ENCODE assay signal across 8 cellular contexts in the genomic region with DNA sequence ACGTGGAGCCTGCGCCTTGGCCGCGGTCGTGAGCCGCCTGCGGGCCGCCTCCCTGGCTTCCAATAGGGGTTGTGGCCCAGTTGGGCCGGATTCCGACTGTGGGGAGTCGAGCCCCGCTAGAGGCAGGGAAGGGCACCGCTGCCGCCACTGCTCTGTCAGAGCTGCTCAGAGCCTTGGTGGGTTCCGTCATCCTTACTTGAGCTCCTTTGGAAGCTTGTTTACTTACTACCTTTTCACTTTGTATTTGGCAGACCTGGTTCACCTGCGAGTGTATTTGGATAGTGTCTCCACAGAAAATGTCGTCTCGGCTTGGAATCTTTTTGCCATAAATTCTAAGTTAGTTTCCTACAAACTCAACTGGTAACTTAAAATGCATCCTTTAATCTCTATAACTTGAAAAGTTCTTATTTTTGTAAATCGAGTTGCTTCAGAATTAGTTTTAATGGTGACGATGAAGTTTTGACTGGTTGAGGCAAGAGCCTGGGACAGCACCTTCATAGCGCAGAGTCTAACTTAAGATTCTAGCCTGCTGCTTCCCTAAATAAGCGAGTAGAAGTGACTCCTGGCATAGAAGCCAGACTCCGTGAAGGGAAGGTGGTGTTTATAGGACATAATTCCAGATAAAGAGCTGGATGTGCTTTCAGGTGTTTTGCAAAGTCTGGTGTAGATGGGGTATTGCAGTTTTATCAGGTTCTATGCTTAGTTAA. TPM values are rescaled to one million over a fixed set of nuclear protein-coding genes. Genes with fewer than 3 reads are reported as not detected.
DNase-seq lines count a peak whose midpoint lies in the region; ATAC-seq, FAIRE-seq and TF ChIP-seq lines count a peak whose summit lies in the region.

No MANE protein-coding gene starts in this region.

- H3K4me2 ChIP-seq in SK-N-SH (peak overlapping the region; percentile 87), trophoblast cell (ENCODE audit: low read length) (peak overlapping the region; percentile 70)

- intact Hi-C loops in esophagus squamous epithelium (cut with DNase I) = no loop called here

- peak overlapping the region; percentile 65 for H2BK120ac ChIP-seq in trophoblast cell (ENCODE audit: insufficient read depth, low read length, poor library complexity)

- peaks cover 4% of the 10 kb centered on the region for H3K36me3 Mint-ChIP-seq in activated T-cell treated with anti-CD3 and anti-CD28 coated beads, Interleukin-2, amount 50 U/mL, for 4 hours (ENCODE audit: insufficient read depth)

- POLR2A ChIA-PET in SK-N-SH (lab: Yijun Ruan, JAX) = interaction anchor here (1.4 kb wide), 2 partner anchors 59 to 131 kb away, joined by 3 to 4 read pairs; a partner anchor contains a TSS

- peak overlapping the region; percentile 60 for H2BK5ac ChIP-seq in trophoblast cell (ENCODE audit: low read depth, low read length, poor library complexity)

- peak overlapping the region; percentile 74 to 75 for H3K4me3 ChIP-seq in SK-N-SH (ENCODE audit: low read depth in 2 of 2, low read length in 1 of 2)
- H3K4me3 ChIP-seq in esophagus squamous epithelium = peak overlapping the region; percentile 73 to 96 (median 88)
- H3K4me3 ChIP-seq in trophoblast cell (ENCODE audit: low read depth, low read length) = peak overlapping the region; percentile 89

- H3K27me3 Mint-ChIP-seq in activated T-cell treated with anti-CD3 and anti-CD28 coated beads, Interleukin-2, amount 50 U/mL, for 4 hours (ENCODE audit: low read depth) = no peaks in the 10 kb centered on the region

- H3K14ac ChIP-seq in trophoblast cell (ENCODE audit: low read length) = peak overlapping the region; percentile 75

- peaks cover 23% of the 10 kb centered on the region for H3K4me1 Mint-ChIP-seq in activated T-cell treated with anti-CD3 and anti-CD28 coated beads, Interleukin-2, amount 50 U/mL, for 4 hours (ENCODE audit: low read depth)

- peak overlapping the region; percentile 34 for H3K4ac ChIP-seq in trophoblast cell (ENCODE audit: low read depth, low read length)

- H3K9me3 Mint-ChIP-seq in activated T-cell treated with anti-CD3 and anti-CD28 coated beads, Interleukin-2, amount 50 U/mL, for 4 hours = no peaks in the 10 kb centered on the region

- H4K20me1 ChIP-seq in SK-N-SH (ENCODE audit: insufficient read depth) = peaks cover 6% of the 10 kb centered on the region; the same call in 1 of the 2 replicates

- peak overlapping the region; percentile 54 for H2AFZ ChIP-seq in SK-N-SH (ENCODE audit: low read depth)
- H2AFZ ChIP-seq in trophoblast cell (ENCODE audit: insufficient read depth, low read length, poor library complexity) = peak overlapping the region; percentile 19

- no peak for TF ChIP-seq EP300 in SK-N-SH (IDR thresholded peaks at IDR 0.05; ENCODE audit: borderline replicate concordance in 1 of 2, low read depth in 1 of 2, low read length in 1 of 2)

- TF ChIP-seq CTCF in SK-N-SH (IDR thresholded peaks at IDR 0.05) (no peak), esophagus squamous epithelium (IDR thresholded peaks at IDR 0.05) (peak in 2 of 6 experiments; percentile 10 to 11)

- no peak overlapping the region for H3K23ac ChIP-seq in trophoblast cell (ENCODE audit: low read length)

- H3K36me3 ChIP-seq in SK-N-SH (replicated peaks in 1 of 2; ENCODE audit: control insufficient read depth in 1 of 2, insufficient read depth in 2 of 2, low read length in 1 of 2) = no peaks in the 10 kb centered on the region
- H3K36me3 ChIP-seq in esophagus squamous epithelium = no peaks in the 10 kb centered on the region
- H3K36me3 ChIP-seq in trophoblast cell (ENCODE audit: control insufficient read depth in 1 of 2, insufficient read depth in 2 of 2, low read length in 2 of 2) = no peaks in the 10 kb centered on the region

- CTCF ChIA-PET in SK-N-SH (lab: Yijun Ruan, JAX) = interaction anchor here (0.7 to 3.4 kb wide), 3 partner anchors 10 to 76 kb away, joined by 3 to 16 read pairs (median 4); no protein-coding TSS in a partner anchor

- peak overlapping the region; percentile 76 for H2AK5ac ChIP-seq in trophoblast cell (ENCODE audit: low read length)

- no peaks in the 10 kb centered on the region for H3K9me2 ChIP-seq in SK-N-SH

- WGBS in SK-N-SH (ENCODE audit: low lambda C conversion rate) = 18% methylated on average over 9 of the region's 23 CpGs
- WGBS in esophagus squamous epithelium, 2 donors = 5% methylated on average over 10 to 12 of the region's 23 CpGs
- WGBS in trophoblast cell (ENCODE audit: extremely low coverage, insufficient coverage, insufficient read length) = no CpG with 5 or more reads among the region's 23 CpGs

- peak; percentile 39 to 41 for ATAC-seq in activated T-cell treated with anti-CD3 and anti-CD28 coated beads, Interleukin-2, amount 50 U/mL, for 4 hours
- ATAC-seq in HG02973 (IDR thresholded peaks at IDR 0.05; ENCODE audit: unreplicated experiment) = peak; percentile 18

- TF ChIP-seq POLR2A in esophagus squamous epithelium (IDR thresholded peaks at IDR 0.05) (no peak), GM12891 (IDR thresholded peaks at IDR 0.05; ENCODE audit: low read depth, low read length) (no peak)

- H3K79me1 ChIP-seq in trophoblast cell (ENCODE audit: low read length) = peaks cover 43% of the 10 kb centered on the region

- H3K79me2 ChIP-seq in SK-N-SH (ENCODE audit: insufficient read depth) (peaks cover 51% of the 10 kb centered on the region), trophoblast cell (ENCODE audit: control insufficient read depth, insufficient read depth, low read length, poor library complexity) (peaks cover 36% of the 10 kb centered on the region)

- H3K18ac ChIP-seq in trophoblast cell (ENCODE audit: low read length) = peak overlapping the region; percentile 76

- H3K9ac ChIP-seq in SK-N-SH (peak overlapping the region; percentile 82), trophoblast cell (ENCODE audit: low read length) (peak overlapping the region; percentile 95)

- no peak for DNase-seq in activated T-cell treated with anti-CD3 and anti-CD28 coated beads, Interleukin-2, amount 50 U/mL, for 4 hours
- DNase-seq in activated T-cell treated with anti-CD3 and anti-CD28 coated beads, Interleukin-2, amount 50 U/mL, for 48 hours = no peak
- DNase-seq in SK-N-SH (no peak), esophagus squamous epithelium (lab: John Stamatoyannopoulos, UW) (no peak), trophoblast cell (no peak), GM12891 (ENCODE audit: insufficient read length, low spot score) (no peak), NCI-H1048 (lab: John Stamatoyannopoulos, UW) (no peak)

- no peak overlapping the region for H2BK12ac ChIP-seq in trophoblast cell (ENCODE audit: low read length)

- peaks cover 29% of the 10 kb centered on the region for H3F3A ChIP-seq in SK-N-SH (replicated peaks; ENCODE audit: insufficient read depth)

- H3K9me3 ChIP-seq in SK-N-SH (no peaks in the 10 kb centered on the region), esophagus squamous epithelium (no peaks in the 10 kb centered on the region), trophoblast cell (ENCODE audit: insufficient read depth, low read depth, low read length) (no peaks in the 10 kb centered on the region)

- H4K91ac ChIP-seq in trophoblast cell (ENCODE audit: low read depth, low read length) = peak overlapping the region; percentile 69

- H4K12ac ChIP-seq in trophoblast cell (ENCODE audit: low read depth, low read length) = peak overlapping the region; percentile 17

- peaks cover 5 to 16% of the 10 kb centered on the region in 2 experiments; a peak in 2 of 4 replicates for H3K4me1 ChIP-seq in SK-N-SH (ENCODE audit: control insufficient read depth in 1 of 2, insufficient read depth in 2 of 2, low read depth in 1 of 2, low read length in 1 of 2)
- H3K4me1 ChIP-seq in esophagus squamous epithelium = peaks cover 23 to 43% (median 30%) of the 10 kb centered on the region in 3 donors
- H3K4me1 ChIP-seq in trophoblast cell (ENCODE audit: control insufficient read depth in 1 of 2, insufficient read depth in 2 of 2, low read length in 2 of 2) = peaks cover 20 to 29% of the 10 kb centered on the region in 2 experiments

- peak overlapping the region; percentile 89 for H3K4me3 Mint-ChIP-seq in activated T-cell treated with anti-CD3 and anti-CD28 coated beads, Interleukin-2, amount 50 U/mL, for 4 hours

- no peak for TF ChIP-seq RAD21 in SK-N-SH (IDR thresholded peaks at IDR 0.05; ENCODE audit: low read length)

- H3K27ac ChIP-seq in SK-N-SH (ENCODE audit: low read depth in 2 of 2, low read length in 1 of 2) = peak overlapping the region; percentile 84 to 97
- peak overlapping the region; percentile 90 to 100 (median 98) for H3K27ac ChIP-seq in esophagus squamous epithelium
- H3K27ac ChIP-seq in trophoblast cell (ENCODE audit: low read depth, low read length) = peak overlapping the region; percentile 96

- H3K27me3 ChIP-seq in SK-N-SH (ENCODE audit: insufficient read depth) = no peaks in the 10 kb centered on the region
- no peaks in the 10 kb centered on the region for H3K27me3 ChIP-seq in esophagus squamous epithelium
- H3K27me3 ChIP-seq in trophoblast cell (ENCODE audit: insufficient read depth, low read length) = no peaks in the 10 kb centered on the region

- FAIRE-seq in GM12891 (lab: Jason Lieb, UNC) = no peak

- no peak overlapping the region for H4K8ac ChIP-seq in trophoblast cell (ENCODE audit: low read depth, low read length)

RNA-seq across cellular contexts. Expression of a gene that starts 0.8 kb away (rescaled TPM):
- total RNA-seq in activated T-cell treated with anti-CD3 and anti-CD28 coated beads, Interleukin-2, amount 50 U/mL, for 4 hours = 10 to 100 TPM; 19.9 to 25.6 (median 25.4) TPM
- 50.2 and 54.4 TPM in 2 replicates for polyA plus RNA-seq in SK-N-SH (2012; rRNA removed)
- 32.6 and 48.4 TPM in 2 replicates for polyA plus RNA-seq in SK-N-SH (2012; cell fraction: cytosol; rRNA removed)
- polyA plus RNA-seq in SK-N-SH (2012; cell fraction: nucleus; rRNA removed) = 33.9 and 54.3 TPM in 2 replicates
- 10 to 100 TPM; 36.2 to 74.2 (median 51.3) TPM for total RNA-seq in esophagus squamous epithelium
- 255 and 272 TPM in 2 replicates for polyA plus RNA-seq in trophoblast cell (2013)
- 4.3 TPM for polyA plus RNA-seq in GM12891 (2012; ENCODE audit: low read depth, missing spikeins)

RNA-seq across cellular contexts. Expression of a gene that starts 41.7 kb away (rescaled TPM):
- 1 to 10 TPM; 5.5 to 5.8 (median 5.8) TPM for total RNA-seq in activated T-cell treated with anti-CD3 and anti-CD28 coated beads, Interleukin-2, amount 50 U/mL, for 4 hours
- polyA plus RNA-seq in SK-N-SH (2012; rRNA removed) = 38.7 and 56.8 TPM in 2 replicates
- 7.4 and 9.3 TPM in 2 replicates for polyA plus RNA-seq in SK-N-SH (2012; cell fraction: cytosol; rRNA removed)
- 501 and 625 TPM in 2 replicates for polyA plus RNA-seq in SK-N-SH (2012; cell fraction: nucleus; rRNA removed)
- 1 to 10 TPM; 1.8 to 7.6 (median 3.3) TPM for total RNA-seq in esophagus squamous epithelium
- 11.3 and 12.5 TPM in 2 replicates for polyA plus RNA-seq in trophoblast cell (2013)
- 15.1 TPM for polyA plus RNA-seq in GM12891 (2012; ENCODE audit: low read depth, missing spikeins)

RNA-seq across cellular contexts. Expression of a gene that starts 48.6 kb away (rescaled TPM):
- 1 to 10 TPM in 1 of 3 donors, under 1 TPM in 2; 0.50 to 1.1 (median 0.81) TPM for total RNA-seq in activated T-cell treated with anti-CD3 and anti-CD28 coated beads, Interleukin-2, amount 50 U/mL, for 4 hours
- polyA plus RNA-seq in SK-N-SH (2012; rRNA removed) = 17.6 and 21.3 TPM in 2 replicates
- polyA plus RNA-seq in SK-N-SH (2012; cell fraction: cytosol; rRNA removed) = 1.0 and 2.1 TPM in 2 replicates
- 185 and 225 TPM in 2 replicates for polyA plus RNA-seq in SK-N-SH (2012; cell fraction: nucleus; rRNA removed)
- total RNA-seq in esophagus squamous epithelium = 1 to 10 TPM in 3 of 4 donors, under 1 TPM in 1; 0.80 to 1.7 (median 1.2) TPM
- 8.2 and 8.8 TPM in 2 replicates for polyA plus RNA-seq in trophoblast cell (2013)
- 4.5 TPM for polyA plus RNA-seq in GM12891 (2012; ENCODE audit: low read depth, missing spikeins)

RNA-seq across cellular contexts. Expression of a gene that starts 58.6 kb away (rescaled TPM):
- 10 to 100 TPM; 20.0 to 21.8 (median 20.1) TPM for total RNA-seq in activated T-cell treated with anti-CD3 and anti-CD28 coated beads, Interleukin-2, amount 50 U/mL, for 4 hours
- polyA plus RNA-seq in SK-N-SH (2012; rRNA removed) = 42.1 and 57.5 TPM in 2 replicates
- polyA plus RNA-seq in SK-N-SH (2012; cell fraction: cytosol; rRNA removed) = 37.9 and 47.3 TPM in 2 replicates
- polyA plus RNA-seq in SK-N-SH (2012; cell fraction: nucleus; rRNA removed) = 26.5 and 29.9 TPM in 2 replicates
- 10 to 100 TPM; 10.9 to 17.8 (median 16.0) TPM for total RNA-seq in esophagus squamous epithelium
- 6.3 and 6.5 TPM in 2 replicates for polyA plus RNA-seq in trophoblast cell (2013)
- 17.7 TPM for polyA plus RNA-seq in GM12891 (2012; ENCODE audit: low read depth, missing spikeins)

RNA-seq across cellular contexts. Expression of a gene that starts 59.1 kb away (rescaled TPM):
- total RNA-seq in activated T-cell treated with anti-CD3 and anti-CD28 coated beads, Interleukin-2, amount 50 U/mL, for 4 hours = 100 to 1,000 TPM; 390 to 408 (median 408) TPM
- 221 and 312 TPM in 2 replicates for polyA plus RNA-seq in SK-N-SH (2012; rRNA removed)
- 300 and 334 TPM in 2 replicates for polyA plus RNA-seq in SK-N-SH (2012; cell fraction: cytosol; rRNA removed)
- polyA plus RNA-seq in SK-N-SH (2012; cell fraction: nucleus; rRNA removed) = 174 and 183 TPM in 2 replicates
- 100 to 1,000 TPM; 290 to 421 (median 345) TPM for total RNA-seq in esophagus squamous epithelium
- polyA plus RNA-seq in trophoblast cell (2013) = 556 and 567 TPM in 2 replicates
- polyA plus RNA-seq in GM12891 (2012; ENCODE audit: low read depth, missing spikeins) = 379 TPM
